ENCODE assay signal across 17 cellular contexts in the genomic region with DNA sequence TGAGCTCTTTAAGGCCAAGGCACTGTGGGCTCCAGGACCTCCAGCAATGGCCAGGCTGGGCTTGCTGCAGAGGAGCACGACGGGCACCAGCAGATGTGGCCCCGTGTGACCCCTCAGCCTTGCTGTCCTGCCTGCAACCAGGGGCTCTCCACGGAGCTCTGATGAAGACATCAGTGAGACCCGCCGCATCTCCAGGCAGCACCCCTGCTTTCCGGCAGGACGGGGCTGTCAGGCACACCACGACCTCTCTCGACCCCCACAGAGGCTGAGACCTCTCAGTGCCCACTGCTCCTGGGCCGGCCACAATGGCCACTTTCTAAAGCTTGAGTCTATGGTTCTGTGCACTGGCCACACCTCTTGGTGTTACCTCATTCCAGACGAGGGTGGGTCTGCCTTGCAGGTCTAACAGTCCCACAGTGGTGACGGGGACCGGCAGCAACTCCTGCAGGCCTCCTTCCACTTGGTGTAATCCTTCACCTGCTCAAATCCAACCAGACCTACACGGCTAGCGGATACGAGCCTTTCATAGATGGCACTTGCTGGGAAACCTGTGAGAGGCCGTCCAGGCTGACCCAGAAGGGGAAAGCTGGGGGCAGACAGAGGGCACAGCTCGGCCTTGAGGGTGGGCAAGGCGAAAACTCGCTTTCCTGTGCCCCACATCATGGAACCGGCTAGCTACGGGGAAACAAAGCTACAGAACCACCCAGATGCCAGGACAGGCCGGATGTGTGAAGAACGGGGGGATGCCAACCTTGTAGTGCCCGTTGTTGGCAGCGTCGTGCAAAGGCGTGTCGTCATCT.
DNase-seq lines count a peak whose midpoint lies in the region; ATAC-seq and TF ChIP-seq lines count a peak whose summit lies in the region.
"Had no signal": no experiment of that assay in that cellular context is flagged by ENCODE, and none has a peak within 500 bp of the region (broad histone marks: within the 10 kb centered on the region; RNA-seq: fewer than 3 reads in every experiment).

No MANE protein-coding gene starts in this region.

- no peaks in the 10 kb centered on the region for H3K9me3 Mint-ChIP-seq in activated T-cell treated with anti-CD3 and anti-CD28 coated beads, Interleukin-2, amount 50 U/mL, for 24 hours
- no peaks in the 10 kb centered on the region for H3K9me3 Mint-ChIP-seq in nephron progenitor cell

- peak; percentile 0 for TF ChIP-seq POLR2A in GM19193 (IDR thresholded peaks at IDR 0.05; ENCODE audit: extremely low read depth, insufficient read depth, insufficient read length)

- H3K27me3 ChIP-seq in ascending aorta, result no peaks in the 10 kb centered on the region
- H3K27me3 ChIP-seq: BLaER1 treated with 17β-estradiol and CSF1 and Interleukin-3, amounts not matched to agents 10 nM and 100 nM had no signal

- H3K27ac ChIP-seq in RWPE1, result peak overlapping the region; percentile 34
- H3K27ac ChIP-seq in ascending aorta, result no peak overlapping the region
- H3K27ac ChIP-seq: A549; BLaER1 treated with 17β-estradiol and CSF1 and Interleukin-3, amounts not matched to agents 10 nM and 100 nM; PC-9 had no signal

- CTCF ChIA-PET in RWPE1 (lab: Yijun Ruan, JAX), result interaction anchor here (0.6 kb wide), 1 partner anchor 504 kb away, joined by 3 read pairs; no protein-coding TSS in a partner anchor

- intact Hi-C loops in mucosa of descending colon (cut with DNase I, micrococcal nuclease) (no loop called here), ascending aorta (cut with DNase I) (no loop called here)

- peak overlapping the region; percentile 40 for H3K27ac Mint-ChIP-seq in activated T-cell treated with anti-CD3 and anti-CD28 coated beads, Interleukin-2, amount 50 U/mL, for 24 hours
- H3K27ac Mint-ChIP-seq in nephron progenitor cell, result peak overlapping the region; percentile 44

- peaks cover 57% of the 10 kb centered on the region for H3K36me3 Mint-ChIP-seq in activated T-cell treated with anti-CD3 and anti-CD28 coated beads, Interleukin-2, amount 50 U/mL, for 24 hours (ENCODE audit: low read depth)
- H3K36me3 Mint-ChIP-seq in nephron progenitor cell (ENCODE audit: low read depth), result peaks cover 15% of the 10 kb centered on the region

- H3K4me1 Mint-ChIP-seq in activated T-cell treated with anti-CD3 and anti-CD28 coated beads, Interleukin-2, amount 50 U/mL, for 24 hours (ENCODE audit: low read depth), result peaks cover 8% of the 10 kb centered on the region
- H3K4me1 Mint-ChIP-seq in nephron progenitor cell, result peaks cover 20% of the 10 kb centered on the region

- no peaks in the 10 kb centered on the region for H3K36me3 ChIP-seq in mucosa of descending colon (ENCODE audit: low read depth)
- peaks cover 59 to 61% of the 10 kb centered on the region in 2 donors for H3K36me3 ChIP-seq in ascending aorta

- H3K4me1 ChIP-seq in mucosa of descending colon (ENCODE audit: low read depth), result no peaks in the 10 kb centered on the region
- no peaks in the 10 kb centered on the region for H3K4me1 ChIP-seq in ascending aorta
- H3K4me1 ChIP-seq: A549 had no signal

- no peak for ATAC-seq in mucosa of descending colon
- ATAC-seq: A549 had no signal

- DNase-seq in activated T-cell treated with anti-CD3 and anti-CD28 coated beads, Interleukin-2, amount 50 U/mL, for 24 hours, result no peak
- DNase-seq in activated T-cell treated with anti-CD3 and anti-CD28 coated beads, Interleukin-2, amount 50 U/mL, for 1 hour, result no peak
- no peak for DNase-seq in RWPE1 (ENCODE audit: low spot score)
- no peak for DNase-seq in nephron progenitor cell
- no peak for DNase-seq in mucosa of descending colon
- DNase-seq in ascending aorta (ENCODE audit: low spot score in 2 of 2), result no peak
- no peak for DNase-seq in DMS53 (lab: John Stamatoyannopoulos, UW)
- DNase-seq: Karpas-422, MM.1S, NCI-H1092 treated with DMSO at 0.1 percent for 48 hours, NCI-H2081 treated with DMSO at 0.1 percent for 48 hours, NCI-H510A treated with DMSO at 0.1 percent for 48 hours, NCI-H82, PC-9 had no signal

- H3K9me3 ChIP-seq in mucosa of descending colon (no peaks in the 10 kb centered on the region), ascending aorta (no peaks in the 10 kb centered on the region)
- H3K9me3 ChIP-seq: A549; BLaER1 treated with 17β-estradiol and CSF1 and Interleukin-3, amounts not matched to agents 10 nM and 100 nM had no signal

- no peaks in the 10 kb centered on the region for H3K27me3 Mint-ChIP-seq in activated T-cell treated with anti-CD3 and anti-CD28 coated beads, Interleukin-2, amount 50 U/mL, for 24 hours
- peaks cover 3% of the 10 kb centered on the region for H3K27me3 Mint-ChIP-seq in nephron progenitor cell (ENCODE audit: low read depth, poor library complexity)

- no peak overlapping the region for H3K4me3 ChIP-seq in mucosa of descending colon
- H3K4me3 ChIP-seq in ascending aorta, result no peak overlapping the region
- H3K4me3 ChIP-seq: A549; BLaER1 treated with 17β-estradiol and CSF1 and Interleukin-3, amounts not matched to agents 10 nM and 100 nM; PC-9 had no signal

- TF ChIP-seq CTCF in RWPE1 (conservative IDR thresholded peaks at IDR 0.05; ENCODE audit: low read depth) (no peak), nephron progenitor cell (IDR thresholded peaks at IDR 0.05) (no peak), mucosa of descending colon (IDR thresholded peaks at IDR 0.05) (no peak), ascending aorta (IDR thresholded peaks at IDR 0.05) (no peak)

- POLR2A ChIA-PET in RWPE1 (lab: Yijun Ruan, JAX; ENCODE audit: low non-redundant PET), result no interaction called here

- H3K4me3 Mint-ChIP-seq in activated T-cell treated with anti-CD3 and anti-CD28 coated beads, Interleukin-2, amount 50 U/mL, for 24 hours, result no peak overlapping the region
- no peak overlapping the region for H3K4me3 Mint-ChIP-seq in nephron progenitor cell
